Comparison of ENCODE assay signal across 29 cellular contexts in genomic region chr5:147727200-147727599, GRCh38.
"Had no signal": no experiment of that assay in that cellular context is flagged by ENCODE, and none has a peak within 500 bp of the region (broad histone marks: within the 10 kb centered on the region; RNA-seq: fewer than 3 reads in every experiment).

No MANE protein-coding gene starts in this region.

- H3K27me3 Mint-ChIP-seq: stimulated activated naive CD8-positive, alpha-beta T cell treated with anti-CD3 and anti-CD28 coated beads, Interleukin-15, Interleukin-2, amounts not matched to agents 100 ng/mL and 50 ng/mL, for 24 hours had no signal

- H3K4me1 Mint-ChIP-seq: naive thymus-derived CD8-positive, alpha-beta T cell had no signal

- H3K4me3 ChIP-seq: left lung, lower lobe of right lung, pancreas, prostate gland, skin epidermis, suprapubic skin, thoracic aorta, tibial artery, upper lobe of right lung, uterus had no signal

- H3K9me3 Mint-ChIP-seq: neural crest cell had no signal

- H3K27ac Mint-ChIP-seq: naive thymus-derived CD8-positive, alpha-beta T cell; nephron; stimulated activated naive CD8-positive, alpha-beta T cell treated with anti-CD3 and anti-CD28 coated beads, Interleukin-15, Interleukin-2, amounts not matched to agents 100 ng/mL and 50 ng/mL, for 24 hours had no signal

- DNase-seq: immature natural killer cell; kidney; left colon; left lung; lower lobe of right lung; mammary epithelial cell; mesenchymal stem cell; naive thymus-derived CD8-positive, alpha-beta T cell; nucleus accumbens; pancreas; posterior cingulate gyrus; retina; right cardiac atrium; stimulated activated CD4-positive, alpha-beta T cell treated with anti-CD3 and anti-CD28 coated beads, Interleukin-12 subunit alpha, Interleukin-12 subunit beta, amount 100 ng/mL, for 4 hours; stimulated activated CD4-positive, alpha-beta T cell treated with anti-CD3 and anti-CD28 coated beads, Interleukin-15, amount 100 ng/mL, for 24 hours; stimulated activated CD4-positive, alpha-beta T cell treated with anti-CD3 and anti-CD28 coated beads, Interleukin-2, amount 100 ng/mL, for 24 hours; stimulated activated CD4-positive, alpha-beta T cell treated with anti-CD3 and anti-CD28 coated beads, Interleukin-4, amount 100 ng/mL, for 1 hour; stimulated activated naive CD4-positive, alpha-beta T cell; tibial artery; trophoblast cell; upper lobe of right lung; uterus had no signal

- H3K4me3 Mint-ChIP-seq: immature natural killer cell; naive thymus-derived CD8-positive, alpha-beta T cell; nephron; neural crest cell; stimulated activated naive CD8-positive, alpha-beta T cell treated with anti-CD3 and anti-CD28 coated beads, Interleukin-15, Interleukin-2, amounts not matched to agents 100 ng/mL and 50 ng/mL, for 24 hours had no signal
